Comparison of ENCODE assay signal across 10 cellular contexts in genomic region chr9:125763373-125763772, GRCh38. TPM values are rescaled to one million over a fixed set of nuclear protein-coding genes. Genes with fewer than 3 reads are reported as not detected.
DNase-seq lines count a peak whose midpoint lies in the region; ATAC-seq, FAIRE-seq and TF ChIP-seq lines count a peak whose summit lies in the region.
"Had no signal": no experiment of that assay in that cellular context is flagged by ENCODE, and none has a peak within 500 bp of the region (broad histone marks: within the 10 kb centered on the region; RNA-seq: fewer than 3 reads in every experiment).

No MANE protein-coding gene starts in this region.

- H3K79me2 ChIP-seq in astrocyte (ENCODE audit: insufficient read depth, low read length) (peaks cover 97% of the 10 kb centered on the region), neural cell (replicated peaks; ENCODE audit: insufficient read depth, low read length) (peaks cover 100% of the 10 kb centered on the region)

- H3K4me1 Mint-ChIP-seq in astrocyte (ENCODE audit: low read depth, unreplicated experiment) = peaks cover 31% of the 10 kb centered on the region
- H3K4me1 Mint-ChIP-seq in activated CD8-positive, alpha-beta memory T cell treated with anti-CD3 and anti-CD28 coated beads, Interleukin-2, amount 10 ng/mL, durations not matched to agents 7 days and 5 days = peaks cover 17% of the 10 kb centered on the region

- DNase-seq in HEK293T (ENCODE audit: extremely low spot score) = peak; percentile 66
- peak; percentile 97 for DNase-seq in NCI-H2171 (lab: John Stamatoyannopoulos, UW)
- DNase-seq in astrocyte (ENCODE audit: low read depth) = peak; percentile 62
- no peak for DNase-seq in MV-4-11 (lab: John Stamatoyannopoulos, UW)
- DNase-seq in activated CD8-positive, alpha-beta memory T cell treated with anti-CD3 and anti-CD28 coated beads, Interleukin-2, amount 10 ng/mL, durations not matched to agents 7 days and 5 days = no peak
- no peak for DNase-seq in globus pallidus (ENCODE audit: low spot score)
- DNase-seq: left colon had no signal

- H3K27ac Mint-ChIP-seq in astrocyte (ENCODE audit: unreplicated experiment) = no peak overlapping the region
- H3K27ac Mint-ChIP-seq in activated CD8-positive, alpha-beta memory T cell treated with anti-CD3 and anti-CD28 coated beads, Interleukin-2, amount 10 ng/mL, durations not matched to agents 7 days and 5 days = no peak overlapping the region

- H3K9me3 ChIP-seq in astrocyte (ENCODE audit: insufficient read depth, low read depth, low read length) (no peaks in the 10 kb centered on the region), neural cell (ENCODE audit: low read length) (no peaks in the 10 kb centered on the region)

- H3K27me3 ChIP-seq in astrocyte (ENCODE audit: insufficient read depth, low read length) (no peaks in the 10 kb centered on the region), neural cell (ENCODE audit: insufficient read depth, low read depth, low read length) (no peaks in the 10 kb centered on the region)

- H3K9me2 ChIP-seq in neural cell (ENCODE audit: insufficient read depth, low read length) = no peaks in the 10 kb centered on the region

- H3K4me2 ChIP-seq in astrocyte (ENCODE audit: low read length) (peak overlapping the region; percentile 16), neural cell (ENCODE audit: low read length) (peak overlapping the region; percentile 78)

- H3K27ac ChIP-seq in astrocyte (ENCODE audit: low read depth, low read length) = no peak overlapping the region
- peak overlapping the region; percentile 98 for H3K27ac ChIP-seq in neural cell (ENCODE audit: low read length)
- H3K27ac ChIP-seq: VCaP had no signal

- peaks cover 22% of the 10 kb centered on the region for H4K20me1 ChIP-seq in astrocyte (ENCODE audit: insufficient read depth, low read length)
- peaks cover 7% of the 10 kb centered on the region for H4K20me1 ChIP-seq in neural cell (ENCODE audit: insufficient read depth)

- no peak for TF ChIP-seq RAD21 in neural cell (conservative IDR thresholded peaks at IDR 0.05)

- H3K9ac ChIP-seq in astrocyte (ENCODE audit: low read length) (no peak overlapping the region), neural cell (ENCODE audit: low read length) (peak overlapping the region; percentile 56)

- CTCF ChIA-PET in HEK293T (lab: Yijun Ruan, JAX) = no interaction called here
- CTCF ChIA-PET in activated CD8-positive, alpha-beta memory T cell treated with anti-CD3 and anti-CD28 coated beads, Interleukin-2, amount 10 ng/mL, durations not matched to agents 7 days and 5 days (lab: Charles Lee) = interaction anchor here (1.1 kb wide), 1 partner anchor 18 kb away, joined by 3 read pairs; no protein-coding TSS in a partner anchor

- no peaks in the 10 kb centered on the region for H3K36me3 Mint-ChIP-seq in astrocyte (ENCODE audit: low read depth, unreplicated experiment)
- no peaks in the 10 kb centered on the region for H3K36me3 Mint-ChIP-seq in activated CD8-positive, alpha-beta memory T cell treated with anti-CD3 and anti-CD28 coated beads, Interleukin-2, amount 10 ng/mL, durations not matched to agents 7 days and 5 days

- H3K9me3 Mint-ChIP-seq in astrocyte (ENCODE audit: unreplicated experiment) = no peaks in the 10 kb centered on the region
- H3K9me3 Mint-ChIP-seq in activated CD8-positive, alpha-beta memory T cell treated with anti-CD3 and anti-CD28 coated beads, Interleukin-2, amount 10 ng/mL, durations not matched to agents 7 days and 5 days (ENCODE audit: low read depth) = no peaks in the 10 kb centered on the region

- no peaks in the 10 kb centered on the region for H3F3A ChIP-seq in neural cell (ENCODE audit: insufficient read depth, low read length, poor library complexity, severe bottlenecking)

- peak; percentile 10 for TF ChIP-seq EP300 in neural cell (conservative IDR thresholded peaks at IDR 0.05; ENCODE audit: poor library complexity, severe bottlenecking)

- H3K36me3 ChIP-seq in astrocyte (ENCODE audit: insufficient read depth, low read length) = no peaks in the 10 kb centered on the region
- H3K36me3 ChIP-seq in neural cell (ENCODE audit: insufficient read depth, low read length) = no peaks in the 10 kb centered on the region

- TF ChIP-seq CTCF in astrocyte (IDR thresholded peaks at IDR 0.05; ENCODE audit: insufficient read depth, low read depth, low read length) (no peak), neural cell (IDR thresholded peaks at IDR 0.05; ENCODE audit: poor library complexity, severe bottlenecking) (no peak)

- H3K4me3 ChIP-seq in astrocyte (ENCODE audit: insufficient read depth, low read depth, low read length) (no peak overlapping the region), neural cell (ENCODE audit: low read length) (peak overlapping the region; percentile 89)

- no peak overlapping the region for H3K4me3 Mint-ChIP-seq in astrocyte (ENCODE audit: unreplicated experiment)
- H3K4me3 Mint-ChIP-seq in activated CD8-positive, alpha-beta memory T cell treated with anti-CD3 and anti-CD28 coated beads, Interleukin-2, amount 10 ng/mL, durations not matched to agents 7 days and 5 days = no peak overlapping the region

- peaks cover 17% of the 10 kb centered on the region for H3K4me1 ChIP-seq in astrocyte (ENCODE audit: insufficient read depth, low read length)

- H2AFZ ChIP-seq in astrocyte (ENCODE audit: low read depth, low read length) (no peak overlapping the region), neural cell (ENCODE audit: low read depth, low read length) (no peak overlapping the region)

- H3K27me3 Mint-ChIP-seq in astrocyte (ENCODE audit: low read depth, unreplicated experiment) = no peaks in the 10 kb centered on the region
- no peaks in the 10 kb centered on the region for H3K27me3 Mint-ChIP-seq in activated CD8-positive, alpha-beta memory T cell treated with anti-CD3 and anti-CD28 coated beads, Interleukin-2, amount 10 ng/mL, durations not matched to agents 7 days and 5 days

- FAIRE-seq in astrocyte (lab: Jason Lieb, UNC) = no peak

- no peak for ATAC-seq in HG02884 (IDR thresholded peaks at IDR 0.05; ENCODE audit: unreplicated experiment)
- ATAC-seq in activated CD8-positive, alpha-beta memory T cell treated with anti-CD3 and anti-CD28 coated beads, Interleukin-2, amount 10 ng/mL, durations not matched to agents 7 days and 5 days = no peak
- ATAC-seq: left colon had no signal

- POLR2A ChIA-PET in HEK293T (lab: Yijun Ruan, JAX) = no interaction called here

TF ChIP-seq in HEK293T, 16 proteins besides CTCF, POLR2A, EP300 and RAD21:
- TF ChIP-seq TARDBP (IDR thresholded peaks at IDR 0.05) (no peak), SUZ12 (IDR thresholded peaks at IDR 0.05) (no peak), FOXK2 (IDR thresholded peaks at IDR 0.05) (0 out of 2 replicates have a peak, but pooled peaks have one; percentile 21), PKNOX1 (IDR thresholded peaks at IDR 0.05) (peak; percentile 97), CTBP1 (IDR thresholded peaks at IDR 0.05; ENCODE audit: borderline replicate concordance) (peak; percentile 89), ARNT (IDR thresholded peaks at IDR 0.05) (0 out of 2 replicates have a peak, but pooled peaks have one; percentile 42)

TF ChIP-seq in neural cell, 6 proteins besides CTCF, POLR2A, EP300 and RAD21:
- TF ChIP-seq SMC3 (conservative IDR thresholded peaks at IDR 0.05; ENCODE audit: poor library complexity) = peak; percentile 24
- no peak for TF ChIP-seq EZH2 (IDR thresholded peaks at IDR 0.05; ENCODE audit: borderline replicate concordance, insufficient read depth, low read length, poor library complexity, severe bottlenecking)
- peak; percentile 64 for TF ChIP-seq POLR2AphosphoS5 (IDR thresholded peaks at IDR 0.05)
- TF ChIP-seq REST (IDR thresholded peaks at IDR 0.05; ENCODE audit: borderline replicate concordance) = peak; percentile 63
- no peak for TF ChIP-seq MXI1 (conservative IDR thresholded peaks at IDR 0.05; ENCODE audit: poor library complexity, severe bottlenecking)
- TF ChIP-seq TAF1 (IDR thresholded peaks at IDR 0.05; ENCODE audit: low read depth) = peak; percentile 31

RNA-seq across cellular contexts. Expression of gene PBX3, which starts 16.2 kb away (rescaled TPM):
- 39.0 and 51.2 TPM in 2 replicates for total RNA-seq in astrocyte
- polyA plus RNA-seq in neural cell = 398 and 402 TPM in 2 replicates
- 607 and 710 TPM in 2 replicates for polyA minus RNA-seq in neural cell
- 10 to 100 TPM; 20.2 to 20.7 TPM for total RNA-seq in activated CD8-positive, alpha-beta memory T cell treated with anti-CD3 and anti-CD28 coated beads, Interleukin-2, amount 10 ng/mL, durations not matched to agents 7 days and 5 days

RNA-seq across cellular contexts. Expression of gene MAPKAP1, which starts 56.4 kb away (rescaled TPM):
- 109 and 110 TPM in 2 replicates for total RNA-seq in astrocyte
- polyA plus RNA-seq in neural cell = 57.5 and 70.4 TPM in 2 replicates
- 75.7 and 80.6 TPM in 2 replicates for polyA minus RNA-seq in neural cell
- 10 to 100 TPM; 53.2 to 59.4 TPM for total RNA-seq in activated CD8-positive, alpha-beta memory T cell treated with anti-CD3 and anti-CD28 coated beads, Interleukin-2, amount 10 ng/mL, durations not matched to agents 7 days and 5 days

Comparison
In these comparisons a context has a peak if more than half of its experiments do, and no peak if none do; other contexts are left out.
1. DNase-seq: peak in HEK293T (single experiment), NCI-H2171 (single experiment) and astrocyte (single experiment); none in MV-4-11 (single experiment), activated CD8-positive, alpha-beta memory T cell treated with anti-CD3 and anti-CD28 coated beads, Interleukin-2, amount 10 ng/mL, durations not matched to agents 7 days and 5 days (single experiment) and globus pallidus (single experiment).